1 cellular context compared by ENCODE assay signal in genomic region chr21:44766818-44767354, GRCh38.
TF ChIP-seq lines count a peak whose summit lies in the region.

No MANE protein-coding gene starts in this region.

TF ChIP-seq in K562, 482 proteins besides CTCF, POLR2A, EP300 and RAD21:
- TF ChIP-seq SNIP1 (IDR thresholded peaks at IDR 0.05; ENCODE audit: low read depth) = no peak
- TF ChIP-seq POLR2G (IDR thresholded peaks at IDR 0.05; ENCODE audit: low read depth, low read length) = 0 out of 2 replicates have a peak, but pooled peaks have one; percentile 6
TF ChIP-seq in K562: peak in this region for 1.
